ENCODE assay signal across 8 cellular contexts in genomic region chr14:74913986-74914573, GRCh38. TPM values are rescaled to one million over a fixed set of nuclear protein-coding genes. Genes with fewer than 3 reads are reported as not detected.
DNase-seq lines count a peak whose midpoint lies in the region; ATAC-seq, FAIRE-seq and TF ChIP-seq lines count a peak whose summit lies in the region.

No MANE protein-coding gene starts in this region.

- no peaks in the 10 kb centered on the region for H3K36me3 ChIP-seq in DND-41 (ENCODE audit: insufficient read depth, low read length)

- H3K27me3 Mint-ChIP-seq in glutamatergic neuron (ENCODE audit: unreplicated experiment): peaks cover 17% of the 10 kb centered on the region

- H3K4me3 ChIP-seq in DND-41 (ENCODE audit: low read depth in 1 of 2, low read length in 2 of 2) (no peak overlapping the region), WI38 (ENCODE audit: low read depth, low read length) (no peak overlapping the region)

- 0 out of 2 replicates have a peak, but pooled peaks cover 4% of the 10 kb centered on the region for H4K20me1 ChIP-seq in DND-41 (ENCODE audit: insufficient read depth, low read length)

- ATAC-seq in DND-41 (ENCODE audit: insufficient read depth, low read depth) (peak; percentile 62; the same call in 1 of the 3 replicates), HG03457 (IDR thresholded peaks at IDR 0.05; ENCODE audit: unreplicated experiment) (no peak), GM21381 (IDR thresholded peaks at IDR 0.05; ENCODE audit: unreplicated experiment) (no peak)

- peaks cover 18% of the 10 kb centered on the region for H3K9me3 Mint-ChIP-seq in glutamatergic neuron (ENCODE audit: unreplicated experiment)

- H3K79me2 ChIP-seq in DND-41 (ENCODE audit: insufficient read depth, low read length): no peaks in the 10 kb centered on the region

- no peak overlapping the region for H3K4me2 ChIP-seq in DND-41 (ENCODE audit: insufficient read depth, low read length)

- TF ChIP-seq CTCF in DND-41 (IDR thresholded peaks at IDR 0.05; ENCODE audit: borderline replicate concordance, extremely low read depth, low read length, poor library complexity, severe bottlenecking): peak; percentile 50
- TF ChIP-seq CTCF in WI38 (IDR thresholded peaks at IDR 0.05; ENCODE audit: low read depth, low read length): peak; percentile 75
- peak; percentile 34 for TF ChIP-seq CTCF in glutamatergic neuron (IDR thresholded peaks at IDR 0.05; ENCODE audit: partially characterized antibody, unreplicated experiment)

- FAIRE-seq in HTR-8/SVneo (lab: Jason Lieb, UNC): peak; percentile 95

- no peaks in the 10 kb centered on the region for H3K9me3 ChIP-seq in DND-41 (ENCODE audit: insufficient read depth, low read length, severe bottlenecking)

- no peak overlapping the region for H2AFZ ChIP-seq in DND-41 (ENCODE audit: low read depth, low read length)

- no peaks in the 10 kb centered on the region for H3K4me1 ChIP-seq in DND-41 (ENCODE audit: insufficient read depth, low read length)

- peaks cover 44% of the 10 kb centered on the region for H3K4me1 Mint-ChIP-seq in glutamatergic neuron (ENCODE audit: low read depth, unreplicated experiment)

- H3K27ac ChIP-seq in DND-41 (ENCODE audit: low read length): no peak overlapping the region

- H3K36me3 Mint-ChIP-seq in glutamatergic neuron (ENCODE audit: unreplicated experiment): peaks cover 1% of the 10 kb centered on the region

- no peak overlapping the region for H3K4me3 Mint-ChIP-seq in glutamatergic neuron (ENCODE audit: unreplicated experiment)

- H3K27me3 ChIP-seq in DND-41 (ENCODE audit: insufficient read depth, low read length, poor library complexity): peaks cover 3% of the 10 kb centered on the region

- H3K27ac Mint-ChIP-seq in glutamatergic neuron (ENCODE audit: unreplicated experiment): peak overlapping the region; percentile 46

- DNase-seq in DND-41 (no peak), HTR-8/SVneo (ENCODE audit: insufficient read length, low spot score) (peak; percentile 95), glutamatergic neuron (peak; percentile 64), pons (ENCODE audit: low spot score) (peak; percentile 80)
- DNase-seq in activated naive CD4-positive, alpha-beta T cell (lab: John Stamatoyannopoulos, UW): no peak

- H3K9ac ChIP-seq in DND-41 (ENCODE audit: low read depth, low read length): no peak overlapping the region

RNA-seq across cellular contexts. Expression of gene RPS6KL1, which starts 9.0 kb away (rescaled TPM):
- 248 TPM for total RNA-seq in glutamatergic neuron (ENCODE audit: unreplicated experiment)

RNA-seq across cellular contexts. Expression of gene DLST, which starts 32.4 kb away (rescaled TPM):
- 114 TPM for total RNA-seq in glutamatergic neuron (ENCODE audit: unreplicated experiment)

RNA-seq across cellular contexts. Expression of gene PROX2, which starts 38.1 kb away (rescaled TPM):
- total RNA-seq in glutamatergic neuron (ENCODE audit: unreplicated experiment): not detected

RNA-seq across cellular contexts. Expression of gene PGF, which starts 41.3 kb away (rescaled TPM):
- total RNA-seq in glutamatergic neuron (ENCODE audit: unreplicated experiment): 7.9 TPM

Comparison
In these comparisons a context has a peak if more than half of its experiments do, and no peak if none do; other contexts are left out.
1. DNase-seq: peak in HTR-8/SVneo (single experiment), glutamatergic neuron (single experiment) and pons (single experiment); none in DND-41 (single experiment) and activated naive CD4-positive, alpha-beta T cell (0 of 4).
2. Peak in every context shown above with its lines, with median percentiles within 50 percentile points of each other: CTCF ChIP-seq.